ENCODE assay signal across 8 cellular contexts in the genomic region with DNA sequence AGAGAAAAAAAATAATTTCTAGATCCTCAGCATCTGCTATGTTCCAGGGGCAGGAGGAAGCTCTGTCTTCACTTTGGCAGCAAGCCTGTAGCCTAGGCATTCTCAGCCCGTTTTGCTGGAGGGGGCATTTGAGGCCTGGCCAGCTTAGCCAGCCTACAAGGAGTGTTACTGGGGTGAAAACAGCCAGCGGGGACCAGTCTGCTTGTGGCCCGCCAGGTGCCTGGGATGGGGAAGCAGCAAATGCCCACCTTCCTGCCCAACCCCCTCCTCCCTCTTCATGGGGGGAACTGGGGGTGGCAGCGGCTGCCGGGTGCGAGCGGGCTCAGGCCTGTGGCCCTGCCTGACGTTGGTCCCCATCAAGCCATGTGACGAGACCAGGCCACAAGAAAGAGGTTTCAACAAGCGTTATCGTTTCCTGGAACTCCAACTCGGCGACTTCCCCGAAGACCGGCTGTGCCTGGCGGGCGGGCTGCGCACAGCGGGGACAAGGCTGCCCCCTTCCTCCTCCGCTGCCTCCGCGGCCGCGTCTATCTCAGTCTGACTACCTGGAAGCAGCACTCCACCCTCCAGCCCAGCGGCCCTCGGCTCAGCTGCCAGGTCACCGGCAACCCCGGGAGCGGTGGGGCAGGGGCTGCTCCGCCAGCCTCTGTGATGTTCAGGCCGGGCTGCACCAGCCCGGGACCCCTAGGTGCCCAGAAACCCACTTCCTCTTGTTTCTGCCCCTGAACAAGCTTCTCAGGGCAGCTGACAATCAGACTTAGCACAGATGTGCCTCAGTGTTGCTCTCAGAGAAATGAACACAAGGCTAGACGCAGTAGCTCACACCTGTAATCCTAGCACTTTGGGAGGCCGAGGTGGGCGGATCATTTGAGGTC. TPM values are rescaled to one million over a fixed set of nuclear protein-coding genes. Genes with fewer than 3 reads are reported as not detected.
DNase-seq lines count a peak whose midpoint lies in the region; ATAC-seq lines count a peak whose summit lies in the region.

No MANE protein-coding gene starts in this region.

- H3K27ac ChIP-seq in effector memory CD4-positive, alpha-beta T cell (ENCODE audit: insufficient read depth, low read length, poor library complexity, severe bottlenecking) = peak overlapping the region; percentile 88

- H3K4me1 ChIP-seq in effector memory CD4-positive, alpha-beta T cell (ENCODE audit: control insufficient read depth, insufficient read depth, low read length, poor library complexity, severe bottlenecking) = peaks cover 29% of the 10 kb centered on the region

- ATAC-seq in GM18511 (IDR thresholded peaks at IDR 0.05; ENCODE audit: unreplicated experiment) = peak; percentile 69
- peak; percentile 68 for ATAC-seq in HG03045 (IDR thresholded peaks at IDR 0.05; ENCODE audit: unreplicated experiment)
- ATAC-seq in left lobe of liver = no peak

- no peaks in the 10 kb centered on the region for H3K36me3 ChIP-seq in effector memory CD4-positive, alpha-beta T cell (ENCODE audit: control insufficient read depth, insufficient read depth, low read length)

- H3K9me3 ChIP-seq in effector memory CD4-positive, alpha-beta T cell (ENCODE audit: control insufficient read depth, low read length) = no peaks in the 10 kb centered on the region

- H3K27me3 ChIP-seq in effector memory CD4-positive, alpha-beta T cell (replicated peaks; ENCODE audit: control insufficient read depth, insufficient read depth, low read length, poor library complexity, severe bottlenecking) = no peaks in the 10 kb centered on the region

- DNase-seq in activated CD4-positive, alpha-beta T cell treated with anti-CD3 and anti-CD28 coated beads for 24 hours (ENCODE audit: low read depth in 2 of 2) = peak; percentile 76 to 85
- peak; percentile 72 to 78 (median 73) for DNase-seq in effector memory CD4-positive, alpha-beta T cell
- DNase-seq in stimulated activated CD4-positive, alpha-beta T cell treated with anti-CD3 and anti-CD28 coated beads, Interleukin-2, amount 100 ng/mL, for 24 hours = peak; percentile 85 to 91
- no peak for DNase-seq in left lobe of liver (ENCODE audit: low spot score)
- no peak for DNase-seq in NCI-H1048 (lab: John Stamatoyannopoulos, UW)
- no peak for DNase-seq in superior temporal gyrus (ENCODE audit: extremely low spot score)

- no peak overlapping the region for H3K4me3 ChIP-seq in effector memory CD4-positive, alpha-beta T cell (ENCODE audit: insufficient read depth, low read depth, low read length, poor library complexity, severe bottlenecking)

RNA-seq across cellular contexts. Expression of a gene that starts 22.9 kb away (rescaled TPM):
- total RNA-seq in left lobe of liver = 0.91 TPM

RNA-seq across cellular contexts. Expression of a gene that starts 36.0 kb away (rescaled TPM):
- not detected for total RNA-seq in left lobe of liver

RNA-seq across cellular contexts. Expression of a gene that starts 40.3 kb away (rescaled TPM):
- not detected for total RNA-seq in left lobe of liver

RNA-seq across cellular contexts. Expression of a gene that starts 43.2 kb away (rescaled TPM):
- total RNA-seq in left lobe of liver = not detected

RNA-seq across cellular contexts. Expression of a gene that starts 48.0 kb away (rescaled TPM):
- not detected for total RNA-seq in left lobe of liver

Comparison
In these comparisons a context has a peak if more than half of its experiments do, and no peak if none do; other contexts are left out.
1. DNase-seq: peak in activated CD4-positive, alpha-beta T cell treated with anti-CD3 and anti-CD28 coated beads for 24 hours (2 of 2), effector memory CD4-positive, alpha-beta T cell (3 of 3) and stimulated activated CD4-positive, alpha-beta T cell treated with anti-CD3 and anti-CD28 coated beads, Interleukin-2, amount 100 ng/mL, for 24 hours (2 of 2); none in left lobe of liver (single experiment), NCI-H1048 (single experiment) and superior temporal gyrus (single experiment).